In the genomic region with DNA sequence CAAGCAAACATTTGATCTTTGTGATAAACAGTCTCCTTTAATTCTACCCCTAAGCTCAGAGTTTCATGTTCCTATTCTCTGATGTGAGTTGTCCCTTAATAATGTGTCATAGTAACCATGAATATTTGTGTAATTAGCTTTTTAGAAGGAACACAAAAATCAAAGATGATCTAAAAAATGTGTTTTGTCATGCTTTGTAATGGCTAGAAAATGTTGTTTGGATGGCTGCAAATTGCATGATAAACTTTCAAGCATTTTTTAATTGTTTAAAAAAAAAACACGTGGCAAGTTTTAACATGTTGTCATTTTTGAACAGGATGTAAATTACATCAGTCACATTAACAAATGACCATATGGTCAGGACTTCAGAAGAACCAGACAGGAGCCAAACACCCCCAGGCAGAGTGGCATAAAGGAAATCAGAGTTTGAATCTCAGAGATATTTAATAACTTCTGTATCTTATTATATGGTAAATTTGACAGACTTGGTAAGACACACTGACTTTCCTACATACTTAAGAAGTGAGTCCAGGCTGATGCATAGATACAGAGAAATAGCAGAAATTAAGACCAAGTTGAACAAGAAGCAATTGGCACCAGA, we compare ENCODE assay signal across 21 cellular contexts.
DNase-seq lines count a peak whose midpoint lies in the region; ATAC-seq and TF ChIP-seq lines count a peak whose summit lies in the region.
"Had no signal": no experiment of that assay in that cellular context is flagged by ENCODE, and none has a peak within 500 bp of the region (broad histone marks: within the 10 kb centered on the region; RNA-seq: fewer than 3 reads in every experiment).

No MANE protein-coding gene starts in this region.

- no peak for TF ChIP-seq POLR2A in IMR-90 (IDR thresholded peaks at IDR 0.05; ENCODE audit: low read depth, low read length)

- peak overlapping the region; percentile 66 to 70 for H4K8ac ChIP-seq in IMR-90 (ENCODE audit: low read depth in 2 of 2, low read length in 2 of 2)

- peak overlapping the region; percentile 81; the same call in 2 of the 3 replicates for H2BK15ac ChIP-seq in IMR-90 (ENCODE audit: low read depth, low read length)

- no peak overlapping the region; the same call in 1 of the 2 replicates for H3K23ac ChIP-seq in IMR-90 (ENCODE audit: low read depth, low read length)

- dilution Hi-C loops in IMR-90 (cut with HindIII; ENCODE audit: low sequenced_read_pairs, unreplicated experiment), result no loop called here

- 0 out of 2 replicates have a peak overlapping the region, but pooled peaks have one; percentile 38 for H3K4ac ChIP-seq in IMR-90 (ENCODE audit: low read depth, low read length)

- BruUV-seq in IMR-90 (replicated peaks; lab: Mats Ljungman, UMichigan), result no TSS peak

- H4K5ac ChIP-seq in IMR-90 (ENCODE audit: low read depth, low read length), result peak overlapping the region; percentile 97; the same call in 1 of the 2 replicates

- intact Hi-C loops in IMR-90 (cut with micrococcal nuclease), result no loop called here

- peak overlapping the region; percentile 14; the same call in 1 of the 2 replicates for H3K4me2 ChIP-seq in IMR-90 (ENCODE audit: low read depth, low read length)

- peak overlapping the region; percentile 96; the same call in 1 of the 2 replicates for H3K18ac ChIP-seq in IMR-90 (ENCODE audit: low read depth, low read length)

- ATAC-seq in IMR-90 (ENCODE audit: low read depth) (peak; percentile 82), GM21723 (IDR thresholded peaks at IDR 0.05; ENCODE audit: unreplicated experiment) (no peak), GM21381 (IDR thresholded peaks at IDR 0.05; ENCODE audit: unreplicated experiment) (no peak)
- ATAC-seq: heart left ventricle had no signal

- no CpG with 5 or more reads among the region's 1 CpG for WGBS in IMR-90 (ENCODE audit: extremely low coverage in 2 of 2, insufficient read length in 1 of 2), 2 experiments

- H3K36me3 ChIP-seq in BJ (ENCODE audit: control insufficient read depth, insufficient read depth, low read length) (no peaks in the 10 kb centered on the region), IMR-90 (ENCODE audit: control insufficient read depth, insufficient read depth, low read length) (no peaks in the 10 kb centered on the region)
- H3K36me3 ChIP-seq: heart left ventricle, suprapubic skin had no signal

- peaks cover 13% of the 10 kb centered on the region for H3K9me3 ChIP-seq in IMR-90 (ENCODE audit: control insufficient read depth, insufficient read depth, low read length)

- H2AK5ac ChIP-seq in IMR-90 (ENCODE audit: low read depth, low read length), result no peak overlapping the region

- peaks cover 9% of the 10 kb centered on the region for H3K4me1 ChIP-seq in IMR-90 (ENCODE audit: control insufficient read depth, insufficient read depth, low read length)
- H3K4me1 ChIP-seq: heart left ventricle, suprapubic skin had no signal

- H3K4me3 ChIP-seq in BJ (ENCODE audit: low read depth, low read length) (no peak overlapping the region), IMR-90 (ENCODE audit: insufficient read depth, low read depth, low read length) (no peak overlapping the region), astrocyte of the spinal cord (ENCODE audit: low read depth, low read length) (no peak overlapping the region)
- H3K4me3 ChIP-seq: heart left ventricle, lung, skin epidermis, suprapubic skin had no signal

- no peak overlapping the region for H2AK9ac ChIP-seq in IMR-90 (replicated peaks; ENCODE audit: low read depth, low read length, poor library complexity)

- in situ Hi-C loops in IMR-90 (cut with MboI; ENCODE audit: low sequenced_read_pairs), result loop anchor here (10.0 kb wide), 1 partner anchor 222 kb away; a partner anchor contains a TSS
- in situ Hi-C loops in astrocyte of the spinal cord (cut with HindIII; ENCODE audit: low sequenced_read_pairs), result no loop called here
- in situ Hi-C loops in ACHN (cut with HindIII; ENCODE audit: low pct_ligation_motif_present, low pct_unique_long_range_greater_than_20kb, low sequenced_read_pairs), result no loop called here

- peak overlapping the region; percentile 34 for H3K27ac ChIP-seq in IMR-90 (ENCODE audit: insufficient read depth, low read length)
- H3K27ac ChIP-seq: heart left ventricle, skin epidermis, suprapubic skin had no signal

- H2BK5ac ChIP-seq in IMR-90 (ENCODE audit: low read depth, low read length, poor library complexity, severe bottlenecking), result peak overlapping the region; percentile 98

- no peak overlapping the region for H2AFZ ChIP-seq in IMR-90 (replicated peaks; ENCODE audit: low read length, poor library complexity)

- DNase-seq in BJ (ENCODE audit: low read depth) (peak; percentile 84), IMR-90 (peak; percentile 52), astrocyte of the spinal cord (ENCODE audit: low read depth, low spot score) (peak; percentile 34), iris pigment epithelial cell (ENCODE audit: low read depth) (peak; percentile 27), ACHN (no peak), NCI-H526 (lab: John Stamatoyannopoulos, UW) (no peak)
- DNase-seq: activated gamma-delta T cell; AML-193; anterior cingulate cortex; GF-D8; heart left ventricle; naive B cell; NCI-H146; stimulated activated CD4-positive, alpha-beta T cell treated with anti-CD3 and anti-CD28 coated beads, Interleukin-4, amount 100 ng/mL, for 4 hours; stimulated activated CD8-positive, alpha-beta memory T cell treated with anti-CD3 and anti-CD28 coated beads, Interleukin-4, amount 100 ng/mL, for 48 hours; T1000 had no signal

- peak overlapping the region; percentile 90 for H2BK120ac ChIP-seq in IMR-90 (ENCODE audit: low read depth, low read length)

- H4K91ac ChIP-seq in IMR-90 (ENCODE audit: insufficient read depth, low read depth, low read length), result peak overlapping the region; percentile 91; the same call in 1 of the 2 replicates

- H3K79me1 ChIP-seq in IMR-90 (ENCODE audit: low read depth in 1 of 2, low read length in 2 of 2), result 0 out of 4 replicates have a peak, but pooled peaks cover 0 to 4% of the 10 kb centered on the region in 2 experiments

- peak overlapping the region; percentile 64 for H2BK20ac ChIP-seq in IMR-90 (ENCODE audit: low read depth, low read length)

- POLR2A ChIA-PET in BJ (lab: Charles Lee) (no interaction called here), IMR-90 (lab: Charles Lee; ENCODE audit: unreplicated experiment) (interaction anchor here (0.7 kb wide), 1 partner anchor 219 kb away, joined by 3 read pairs; no protein-coding TSS in a partner anchor)

- no peaks in the 10 kb centered on the region for H4K20me1 ChIP-seq in IMR-90 (ENCODE audit: insufficient read depth, low read length)

- H3K14ac ChIP-seq in IMR-90 (replicated peaks; ENCODE audit: low read depth, low read length), result no peak overlapping the region

- H3K9ac ChIP-seq in IMR-90 (ENCODE audit: low read depth, low read length), result no peak overlapping the region

- H3K27me3 ChIP-seq in BJ (ENCODE audit: control insufficient read depth, insufficient read depth, low read length) (no peaks in the 10 kb centered on the region), IMR-90 (ENCODE audit: control insufficient read depth, insufficient read depth, low read length) (no peaks in the 10 kb centered on the region)
- H3K27me3 ChIP-seq: heart left ventricle, suprapubic skin had no signal

- CTCF ChIA-PET in BJ (lab: Yijun Ruan, JAX), result interaction anchor here (1.3 kb wide), 1 partner anchor 10 kb away, joined by 3 read pairs; no protein-coding TSS in a partner anchor
- CTCF ChIA-PET in IMR-90 (lab: Yijun Ruan, JAX), result interaction anchor here (0.9 kb wide), 1 partner anchor 31 kb away, joined by 4 read pairs; no protein-coding TSS in a partner anchor

- H3K9me1 ChIP-seq in IMR-90 (ENCODE audit: insufficient read depth, low read length), result peaks cover 4% of the 10 kb centered on the region

- no peak for TF ChIP-seq CTCF in BJ (IDR thresholded peaks at IDR 0.05; ENCODE audit: insufficient read depth, low read depth, low read length)
- TF ChIP-seq CTCF in IMR-90 (conservative IDR thresholded peaks at IDR 0.05; ENCODE audit: low read depth, low read length), result no peak
- no peak for TF ChIP-seq CTCF in astrocyte of the spinal cord (IDR thresholded peaks at IDR 0.05; ENCODE audit: low read depth, low read length)

- H3K56ac ChIP-seq in IMR-90 (ENCODE audit: extremely low read depth, insufficient read depth, low read length), result peak overlapping the region; percentile 34; the same call in 1 of the 2 replicates

- TF ChIP-seq RAD21 in IMR-90 (IDR thresholded peaks at IDR 0.05; ENCODE audit: low read length), result no peak

TF ChIP-seq in IMR-90, 13 proteins besides CTCF, POLR2A, EP300 and RAD21:
- TF ChIP-seq RCOR1 (IDR thresholded peaks at IDR 0.05; ENCODE audit: insufficient replicate concordance, low read length) (no peak), CEBPB (IDR thresholded peaks at IDR 0.05; ENCODE audit: low read depth, low read length) (no peak; the same call in 1 of the 2 replicates)

Comparison
In these comparisons a context has a peak if more than half of its experiments do, and no peak if none do; other contexts are left out.
1. DNase-seq: peak in BJ (single experiment), IMR-90 (single experiment), astrocyte of the spinal cord (single experiment) and iris pigment epithelial cell (single experiment); none in ACHN (single experiment) and NCI-H526 (0 of 2).